In the genomic region with DNA sequence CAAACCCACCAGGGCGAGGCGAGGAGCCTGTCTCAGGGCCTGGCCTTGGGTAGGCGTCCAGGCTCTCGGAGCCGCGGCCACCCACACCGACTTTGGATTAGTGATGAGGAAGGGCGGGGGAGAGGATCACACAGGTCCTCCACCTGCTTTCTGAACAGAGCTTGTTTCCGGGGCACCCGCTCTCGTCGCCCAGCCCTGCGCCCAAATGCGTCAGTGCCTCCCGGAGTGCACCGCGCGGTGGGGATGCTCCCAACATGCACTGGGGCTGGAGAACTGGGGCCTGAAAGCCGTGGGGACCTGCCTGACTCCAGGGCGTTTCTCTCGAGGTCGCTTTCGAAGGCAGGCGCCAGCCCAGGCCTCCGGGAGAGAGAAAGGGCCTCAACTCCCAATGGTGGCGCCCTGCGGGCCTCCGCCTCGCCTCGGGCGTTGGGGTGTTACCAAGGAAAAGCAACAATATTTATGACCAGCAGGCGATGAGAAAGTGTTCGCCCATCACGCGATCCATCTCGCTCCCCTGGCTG, we compare ENCODE assay signal across 20 cellular contexts. TPM values are rescaled to one million over a fixed set of nuclear protein-coding genes. Genes with fewer than 3 reads are reported as not detected.
DNase-seq lines count a peak whose midpoint lies in the region; ATAC-seq and TF ChIP-seq lines count a peak whose summit lies in the region.
"Had no signal": no experiment of that assay in that cellular context is flagged by ENCODE, and none has a peak within 500 bp of the region (broad histone marks: within the 10 kb centered on the region; RNA-seq: fewer than 3 reads in every experiment).

No MANE protein-coding gene starts in this region.

- DNase-seq in GM10248 (ENCODE audit: extremely low spot score) (peak; percentile 14), IMR-90 (no peak), osteocyte (ENCODE audit: extremely low spot score, unreplicated experiment) (peak; percentile 83), aorta (no peak), DMS153 treated with DMSO at 0.1 percent for 48 hours (lab: John Stamatoyannopoulos, UW; ENCODE audit: unreplicated experiment) (no peak)
- DNase-seq: Caco-2; CD4-positive, alpha-beta memory T cell; Kasumi-1; NCI-H1694 treated with DMSO at 0.1 percent for 48 hours; NCI-H2081 treated with DMSO at 0.1 percent for 48 hours; NCI-H2171 treated with DMSO at 0.1 percent for 48 hours; NCI-H524 treated with DMSO at 0.1 percent for 48 hours; NCI-H82; OCI-M1 had no signal

- 3% methylated on average over 12 of the region's 36 CpGs; no CpG with 5 or more reads in 1 of the 2 experiments for WGBS in IMR-90 (ENCODE audit: extremely low coverage in 2 of 2, insufficient read length in 1 of 2), 2 experiments
- WGBS in aorta, 2 donors, result 20 to 45% methylated on average over 36 of the region's 36 CpGs

- no peak overlapping the region for H2BK15ac ChIP-seq in IMR-90 (ENCODE audit: low read depth, low read length)

- no peak overlapping the region for H2BK120ac ChIP-seq in IMR-90 (ENCODE audit: low read depth, low read length)

- no peak overlapping the region for H3K9ac ChIP-seq in IMR-90 (ENCODE audit: low read depth, low read length)
- H3K9ac ChIP-seq: BLaER1 treated with 17β-estradiol and CSF1 and Interleukin-3, amounts not matched to agents 10 nM and 100 nM had no signal

- no peaks in the 10 kb centered on the region for H3K9me3 Mint-ChIP-seq in osteocyte (ENCODE audit: unreplicated experiment)

- no peak for TF ChIP-seq RAD21 in IMR-90 (IDR thresholded peaks at IDR 0.05; ENCODE audit: low read length)

- H3K4me2 ChIP-seq in IMR-90 (ENCODE audit: low read depth, low read length), result no peak overlapping the region
- H3K4me2 ChIP-seq: BLaER1 treated with 17β-estradiol and CSF1 and Interleukin-3, amounts not matched to agents 10 nM and 100 nM had no signal

- H2AFZ ChIP-seq in IMR-90 (replicated peaks; ENCODE audit: low read length, poor library complexity), result peak overlapping the region; percentile 49

- CTCF ChIA-PET in GM10248 (lab: Yijun Ruan, JAX) (no interaction called here), IMR-90 (lab: Yijun Ruan, JAX) (no interaction called here)

- in situ Hi-C loops in IMR-90 (cut with MboI; ENCODE audit: low sequenced_read_pairs), result no loop called here

- H2AK5ac ChIP-seq in IMR-90 (ENCODE audit: low read depth, low read length), result no peak overlapping the region

- H4K8ac ChIP-seq in IMR-90 (ENCODE audit: low read depth in 2 of 2, low read length in 2 of 2), result no peak overlapping the region

- H3K36me3 ChIP-seq in IMR-90 (ENCODE audit: control insufficient read depth, insufficient read depth, low read length) (no peaks in the 10 kb centered on the region), aorta (ENCODE audit: control insufficient read depth in 1 of 2, insufficient read depth in 2 of 2, low read length in 1 of 2) (no peaks in the 10 kb centered on the region)
- H3K36me3 ChIP-seq: BLaER1 treated with 17β-estradiol and CSF1 and Interleukin-3, amounts not matched to agents 10 nM and 100 nM; HAP-1 had no signal

- no peak overlapping the region for H3K4ac ChIP-seq in IMR-90 (ENCODE audit: low read depth, low read length)

- TF ChIP-seq POLR2A in IMR-90 (IDR thresholded peaks at IDR 0.05; ENCODE audit: low read depth, low read length), result no peak

- H3K4me1 Mint-ChIP-seq in osteocyte (ENCODE audit: unreplicated experiment), result no peaks in the 10 kb centered on the region
- H3K4me1 Mint-ChIP-seq: CD4-positive, alpha-beta memory T cell had no signal

- no peak overlapping the region for H3K27ac Mint-ChIP-seq in osteocyte (ENCODE audit: unreplicated experiment)
- H3K27ac Mint-ChIP-seq: CD4-positive, alpha-beta memory T cell had no signal

- no peak overlapping the region for H2BK5ac ChIP-seq in IMR-90 (ENCODE audit: low read depth, low read length, poor library complexity, severe bottlenecking)

- H2BK20ac ChIP-seq in IMR-90 (ENCODE audit: low read depth, low read length), result no peak overlapping the region

- no peaks in the 10 kb centered on the region for H3K9me1 ChIP-seq in IMR-90 (ENCODE audit: insufficient read depth, low read length)

- no peak overlapping the region for H3K27ac ChIP-seq in IMR-90 (ENCODE audit: insufficient read depth, low read length)
- no peak overlapping the region for H3K27ac ChIP-seq in aorta (ENCODE audit: low read depth in 1 of 2, low read length in 2 of 2)
- H3K27ac ChIP-seq: BLaER1 treated with 17β-estradiol and CSF1 and Interleukin-3, amounts not matched to agents 10 nM and 100 nM; SJSA1 had no signal

- H3K36me3 Mint-ChIP-seq in osteocyte (ENCODE audit: unreplicated experiment), result no peaks in the 10 kb centered on the region
- H3K36me3 Mint-ChIP-seq: CD4-positive, alpha-beta memory T cell had no signal

- H3K4me3 ChIP-seq in IMR-90 (ENCODE audit: insufficient read depth, low read depth, low read length) (no peak overlapping the region), aorta (ENCODE audit: low read length in 2 of 2) (no peak overlapping the region)
- H3K4me3 ChIP-seq: BLaER1 treated with 17β-estradiol and CSF1 and Interleukin-3, amounts not matched to agents 10 nM and 100 nM; HAP-1; SJSA1 had no signal

- no peaks in the 10 kb centered on the region for H3K4me1 ChIP-seq in IMR-90 (ENCODE audit: control insufficient read depth, insufficient read depth, low read length)
- H3K4me1 ChIP-seq in aorta (ENCODE audit: control insufficient read depth in 1 of 2, insufficient read depth in 2 of 2, low read length in 2 of 2), result no peaks in the 10 kb centered on the region
- H3K4me1 ChIP-seq: BLaER1 treated with 17β-estradiol and CSF1 and Interleukin-3, amounts not matched to agents 10 nM and 100 nM; Caco-2; HAP-1; SJSA1 had no signal

- TF ChIP-seq CTCF in GM10248 (IDR thresholded peaks at IDR 0.05; ENCODE audit: control extremely low read depth, extremely low read depth, low read depth, missing control alignments) (no peak), IMR-90 (conservative IDR thresholded peaks at IDR 0.05; ENCODE audit: low read depth, low read length) (no peak), osteocyte (IDR thresholded peaks at IDR 0.05) (no peak)

- no peak overlapping the region for H3K4me3 Mint-ChIP-seq in osteocyte (ENCODE audit: unreplicated experiment)

- no peak overlapping the region for H3K18ac ChIP-seq in IMR-90 (ENCODE audit: low read depth, low read length)

- no peaks in the 10 kb centered on the region for H3K79me1 ChIP-seq in IMR-90 (ENCODE audit: low read depth in 1 of 2, low read length in 2 of 2)

- H4K91ac ChIP-seq in IMR-90 (ENCODE audit: insufficient read depth, low read depth, low read length), result no peak overlapping the region

- no peak overlapping the region for H3K56ac ChIP-seq in IMR-90 (ENCODE audit: extremely low read depth, insufficient read depth, low read length)

- H2AK9ac ChIP-seq in IMR-90 (replicated peaks; ENCODE audit: low read depth, low read length, poor library complexity), result peak overlapping the region; percentile 52

- dilution Hi-C loops in IMR-90 (cut with HindIII; ENCODE audit: low sequenced_read_pairs, unreplicated experiment), result no loop called here

- H4K20me1 ChIP-seq in IMR-90 (ENCODE audit: insufficient read depth, low read length), result no peaks in the 10 kb centered on the region
- H4K20me1 ChIP-seq: BLaER1 treated with 17β-estradiol and CSF1 and Interleukin-3, amounts not matched to agents 10 nM and 100 nM had no signal

- ATAC-seq in IMR-90 (ENCODE audit: low read depth), result no peak
- ATAC-seq in aorta (ENCODE audit: low FRiP score), result peak; percentile 23
- no peak for ATAC-seq in HG02763 (IDR thresholded peaks at IDR 0.05; ENCODE audit: unreplicated experiment)
- no peak for ATAC-seq in GM18498 (IDR thresholded peaks at IDR 0.05; ENCODE audit: unreplicated experiment)

- no TSS peak for BruUV-seq in IMR-90 (replicated peaks; lab: Mats Ljungman, UMichigan)

- H3K9me3 ChIP-seq in IMR-90 (ENCODE audit: control insufficient read depth, insufficient read depth, low read length) (no peaks in the 10 kb centered on the region), aorta (ENCODE audit: control insufficient read depth, low read length) (peaks cover 5% of the 10 kb centered on the region)
- H3K9me3 ChIP-seq: Caco-2, HAP-1, SJSA1 had no signal

- POLR2A ChIA-PET in GM10248 (lab: Yijun Ruan, JAX), result no interaction called here
- POLR2A ChIA-PET in IMR-90 (lab: Charles Lee; ENCODE audit: unreplicated experiment), result no interaction called here

- H3K23ac ChIP-seq in IMR-90 (ENCODE audit: low read depth, low read length), result no peak overlapping the region

- no peak overlapping the region for H3K14ac ChIP-seq in IMR-90 (replicated peaks; ENCODE audit: low read depth, low read length)

- intact Hi-C loops in IMR-90 (cut with micrococcal nuclease) (no loop called here), aorta (cut with DNase I) (no loop called here)

- no peak overlapping the region for H4K5ac ChIP-seq in IMR-90 (ENCODE audit: low read depth, low read length)

- peaks cover 35% of the 10 kb centered on the region for H3K27me3 Mint-ChIP-seq in osteocyte (ENCODE audit: unreplicated experiment)

- peaks cover 33% of the 10 kb centered on the region for H3K27me3 ChIP-seq in IMR-90 (ENCODE audit: control insufficient read depth, insufficient read depth, low read length)
- no peaks in the 10 kb centered on the region for H3K27me3 ChIP-seq in aorta (ENCODE audit: control insufficient read depth in 1 of 2, insufficient read depth in 2 of 2, low read length in 1 of 2)
- H3K27me3 ChIP-seq: BLaER1 treated with 17β-estradiol and CSF1 and Interleukin-3, amounts not matched to agents 10 nM and 100 nM; SJSA1 had no signal

TF ChIP-seq in IMR-90, 13 proteins besides CTCF, POLR2A, EP300 and RAD21 (continues in another document):
- TF ChIP-seq CEBPB (IDR thresholded peaks at IDR 0.05; ENCODE audit: low read depth, low read length) (no peak), MXI1 (IDR thresholded peaks at IDR 0.05; ENCODE audit: borderline replicate concordance, low read depth, low read length) (no peak), RFX5 (IDR thresholded peaks at IDR 0.05; ENCODE audit: low read depth, low read length) (no peak), FOS (IDR thresholded peaks at IDR 0.05; ENCODE audit: low read depth, low read length) (no peak), BHLHE40 (IDR thresholded peaks at IDR 0.05; ENCODE audit: low read depth, low read length) (no peak)
- TF ChIP-seq, protein P1, sequence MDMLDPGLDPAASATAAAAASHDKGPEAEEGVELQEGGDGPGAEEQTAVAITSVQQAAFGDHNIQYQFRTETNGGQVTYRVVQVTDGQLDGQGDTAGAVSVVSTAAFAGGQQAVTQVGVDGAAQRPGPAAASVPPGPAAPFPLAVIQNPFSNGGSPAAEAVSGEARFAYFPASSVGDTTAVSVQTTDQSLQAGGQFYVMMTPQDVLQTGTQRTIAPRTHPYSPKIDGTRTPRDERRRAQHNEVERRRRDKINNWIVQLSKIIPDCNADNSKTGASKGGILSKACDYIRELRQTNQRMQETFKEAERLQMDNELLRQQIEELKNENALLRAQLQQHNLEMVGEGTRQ (IDR thresholded peaks at IDR 0.05; ENCODE audit: low read depth, low read length), result no peak

RNA-seq across cellular contexts. Expression of a gene that starts 9.0 kb away (rescaled TPM):
- total RNA-seq in IMR-90 (2012; rRNA removed) (not detected in 2 replicates), osteocyte (not detected in 2 replicates), aorta (not detected)
- polyA plus RNA-seq in IMR-90 (2012; rRNA removed) (not detected in 2 replicates), aorta (not detected)
- not detected in 2 replicates for polyA plus RNA-seq in IMR-90 (2012; cell fraction: cytosol; rRNA removed)
- not detected in 2 replicates for polyA plus RNA-seq in IMR-90 (2012; cell fraction: nucleus; rRNA removed; ENCODE audit: low replicate concordance)
- total RNA-seq: Caco-2; CD4-positive, alpha-beta memory T cell; MCF 10A had no signal
- polyA plus RNA-seq: CD4-positive, alpha-beta memory T cell had no signal

Comparison
In these comparisons a context has a peak if more than half of its experiments do, and no peak if none do; other contexts are left out.
1. DNase-seq: peak in GM10248 (single experiment) and osteocyte (single experiment); none in IMR-90 (single experiment), aorta (0 of 2) and DMS153 treated with DMSO at 0.1 percent for 48 hours (single experiment).